ENCODE assay signal across 14 cellular contexts in the genomic region with DNA sequence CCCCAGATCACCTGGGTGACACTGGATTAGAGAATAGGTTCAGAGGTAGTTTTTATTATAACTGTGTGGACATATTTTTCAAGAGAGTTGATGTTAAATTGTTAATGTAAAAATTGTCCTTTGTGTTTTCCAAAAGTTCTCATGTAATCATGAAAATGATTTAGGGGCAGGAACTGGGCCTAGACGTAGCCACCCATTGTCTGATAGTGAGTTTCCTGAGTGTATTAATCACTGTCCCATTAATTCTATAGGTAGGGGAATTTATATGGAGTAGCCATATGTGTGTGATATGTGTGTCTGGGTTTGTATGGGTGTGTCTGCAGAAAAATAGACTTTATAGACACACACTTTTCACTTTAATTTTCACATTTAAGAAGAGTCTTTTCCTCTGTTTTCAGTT.
A peak's percentile ranks its signal among the peaks of the same experiment; 100 is the strongest.
DNase-seq lines count a peak whose midpoint lies in the region; ATAC-seq and TF ChIP-seq lines count a peak whose summit lies in the region.
"Had no signal": no experiment of that assay in that cellular context is flagged by ENCODE, and none has a peak within 500 bp of the region (broad histone marks: within the 10 kb centered on the region; RNA-seq: fewer than 3 reads in every experiment).

No MANE protein-coding gene starts in this region.

- in situ Hi-C loops in transverse colon (cut with MboI; ENCODE audit: low pct_ligation_motif_present in 1 of 4, low pct_unique_long_range_greater_than_20kb in 1 of 4, low sequenced_read_pairs in 3 of 4) = loop anchor here in 1 of 4 donors (10.0 kb wide), 1 partner anchor 383 kb away; no protein-coding TSS in a partner anchor

- no peaks in the 10 kb centered on the region for H3K27me3 ChIP-seq in cardiac muscle cell
- no peaks in the 10 kb centered on the region for H3K27me3 ChIP-seq in hepatocyte
- no peaks in the 10 kb centered on the region for H3K27me3 ChIP-seq in osteoblast (ENCODE audit: insufficient read depth, low read length)
- no peaks in the 10 kb centered on the region for H3K27me3 ChIP-seq in transverse colon
- H3K27me3 ChIP-seq: ovary had no signal

- H3K36me3 ChIP-seq in cardiac muscle cell = no peaks in the 10 kb centered on the region
- no peaks in the 10 kb centered on the region for H3K36me3 ChIP-seq in hepatocyte (replicated peaks; ENCODE audit: insufficient read depth, low read depth)
- no peaks in the 10 kb centered on the region for H3K36me3 ChIP-seq in osteoblast (ENCODE audit: insufficient read depth, low read length)
- no peaks in the 10 kb centered on the region for H3K36me3 ChIP-seq in transverse colon
- H3K36me3 ChIP-seq: ovary had no signal

- H3K4me3 ChIP-seq in cardiac muscle cell = no peak overlapping the region
- no peak overlapping the region for H3K4me3 ChIP-seq in hepatocyte
- no peak overlapping the region for H3K4me3 ChIP-seq in osteoblast (ENCODE audit: insufficient read depth, low read length)
- no peak overlapping the region for H3K4me3 ChIP-seq in transverse colon
- H3K4me3 ChIP-seq: ovary had no signal

- H3K27ac ChIP-seq in cardiac muscle cell = peak overlapping the region; percentile 28
- peak overlapping the region; percentile 46 for H3K27ac ChIP-seq in hepatocyte
- H3K27ac ChIP-seq in osteoblast (ENCODE audit: low read depth, low read length) = no peak overlapping the region
- H3K27ac ChIP-seq in transverse colon = peak overlapping the region; percentile 24 to 69 (median 44)
- H3K27ac ChIP-seq: ovary had no signal

- DNase-seq in cardiac muscle cell (ENCODE audit: low read depth in 1 of 2, low spot score in 1 of 2) = no peak
- DNase-seq in cardiac septum (ENCODE audit: low spot score) = no peak
- no peak for DNase-seq in hepatocyte (ENCODE audit: low spot score)
- no peak for DNase-seq in osteoblast (ENCODE audit: insufficient read length, low spot score, missing footprints)
- no peak for DNase-seq in transverse colon
- DNase-seq in kidney glomerular epithelial cell (lab: John Stamatoyannopoulos, UW) = no peak
- DNase-seq: effector memory CD4-positive, alpha-beta T cell; glutamatergic neuron; NCI-H1436; NCI-H69; stimulated activated CD4-positive, alpha-beta T cell treated with anti-CD3 and anti-CD28 coated beads, Interleukin-2, amount 100 ng/mL, for 48 hours had no signal

- no peak for TF ChIP-seq POLR2A in transverse colon (IDR thresholded peaks at IDR 0.05)

- 76% methylated on average over 1 of the region's 1 CpG for WGBS in hepatocyte (ENCODE audit: low lambda C conversion rate, missing lambda C conversion rate)
- WGBS in transverse colon (ENCODE audit: low coverage in 1 of 2), 2 donors = 71 to 73% methylated on average over 1 of the region's 1 CpG

- no peaks in the 10 kb centered on the region for H3K9me2 ChIP-seq in hepatocyte (replicated peaks; ENCODE audit: insufficient read depth)

- H3K79me2 ChIP-seq in hepatocyte (no peaks in the 10 kb centered on the region), osteoblast (ENCODE audit: insufficient read depth, low read length) (no peaks in the 10 kb centered on the region)

- H4K20me1 ChIP-seq in hepatocyte (ENCODE audit: insufficient read depth, poor library complexity, severe bottlenecking) (no peaks in the 10 kb centered on the region), osteoblast (ENCODE audit: insufficient read depth, low read length) (no peaks in the 10 kb centered on the region)

- intact Hi-C loops in cardiac septum (cut with DNase I) (no loop called here), transverse colon (cut with DNase I; ENCODE audit: low total_unique reads) (no loop called here)

- no peak for TF ChIP-seq EP300 in transverse colon (IDR thresholded peaks at IDR 0.05; ENCODE audit: low read depth)

- H3K4me2 ChIP-seq in hepatocyte = no peak overlapping the region
- H3K4me2 ChIP-seq in osteoblast (ENCODE audit: insufficient read depth, low read length) = no peak overlapping the region

- no peak for ATAC-seq in HG02763 (IDR thresholded peaks at IDR 0.05; ENCODE audit: unreplicated experiment)
- ATAC-seq in GM21423 (IDR thresholded peaks at IDR 0.05; ENCODE audit: unreplicated experiment) = no peak

- TF ChIP-seq CTCF in cardiac muscle cell (IDR thresholded peaks at IDR 0.05; ENCODE audit: low read depth, low read length) (no peak), hepatocyte (IDR thresholded peaks at IDR 0.05; ENCODE audit: poor library complexity) (no peak), osteoblast (IDR thresholded peaks at IDR 0.05; ENCODE audit: extremely low read depth, low read depth, low read length) (no peak), transverse colon (IDR thresholded peaks at IDR 0.05) (no peak)

- H3K9me3 ChIP-seq in cardiac muscle cell (ENCODE audit: low read depth) (no peaks in the 10 kb centered on the region), hepatocyte (ENCODE audit: low read depth) (no peaks in the 10 kb centered on the region), osteoblast (ENCODE audit: low read depth, low read length) (no peaks in the 10 kb centered on the region), transverse colon (no peaks in the 10 kb centered on the region)
- H3K9me3 ChIP-seq: ovary had no signal

- H2AFZ ChIP-seq in hepatocyte (no peak overlapping the region), osteoblast (ENCODE audit: low read length) (peak overlapping the region; percentile 81)

- H3K4me1 ChIP-seq in cardiac muscle cell (ENCODE audit: low read depth) (no peaks in the 10 kb centered on the region), hepatocyte (ENCODE audit: insufficient read depth) (peaks cover 18% of the 10 kb centered on the region), osteoblast (ENCODE audit: insufficient read depth, low read length) (peaks cover 1% of the 10 kb centered on the region), transverse colon (peaks cover 0 to 18% (median 3%) of the 10 kb centered on the region in 4 donors)
